1 cellular context compared by ENCODE assay signal in genomic region chr17:82424001-82424862, GRCh38.
TF ChIP-seq lines count a peak whose summit lies in the region.

No MANE protein-coding gene starts in this region.

TF ChIP-seq in endothelial cell of umbilical vein, 7 proteins besides CTCF, POLR2A, EP300 and RAD21:
- no peak for TF ChIP-seq EZH2 (IDR thresholded peaks at IDR 0.05; ENCODE audit: borderline replicate concordance, low read depth, low read length, severe bottlenecking)
- TF ChIP-seq MYC (IDR thresholded peaks at IDR 0.05; ENCODE audit: low read depth, low read length): no peak
- TF ChIP-seq POLR2AphosphoS5 (IDR thresholded peaks at IDR 0.05; ENCODE audit: insufficient read depth, low read depth, low read length): no peak
- no peak for TF ChIP-seq GATA2 (IDR thresholded peaks at IDR 0.05; ENCODE audit: insufficient read depth, insufficient read length, low read depth, low read length)
- TF ChIP-seq FOS (IDR thresholded peaks at IDR 0.05; ENCODE audit: borderline replicate concordance, insufficient read depth, low read length): no peak
- TF ChIP-seq, protein P1, sequence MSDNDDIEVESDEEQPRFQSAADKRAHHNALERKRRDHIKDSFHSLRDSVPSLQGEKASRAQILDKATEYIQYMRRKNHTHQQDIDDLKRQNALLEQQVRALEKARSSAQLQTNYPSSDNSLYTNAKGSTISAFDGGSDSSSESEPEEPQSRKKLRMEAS (IDR thresholded peaks at IDR 0.05; ENCODE audit: insufficient read depth, insufficient read length): no peak
- TF ChIP-seq JUN (IDR thresholded peaks at IDR 0.05; ENCODE audit: borderline replicate concordance, insufficient read depth, insufficient read length, low read depth): no peak
TF ChIP-seq in endothelial cell of umbilical vein: peak in this region for 0.
